ENCODE assay signal across 1 cellular context in genomic region chr15:84734794-84735479, GRCh38.
TF ChIP-seq lines count a peak whose summit lies in the region.

No MANE protein-coding gene starts in this region.

TF ChIP-seq in K562, 482 proteins besides CTCF, POLR2A, EP300 and RAD21 (continued from another document):
- TF ChIP-seq MIER1 (IDR thresholded peaks at IDR 0.05; ENCODE audit: low read depth): 0 out of 2 replicates have a peak, but pooled peaks have one; percentile 18
- peak; percentile 67 for TF ChIP-seq GABPA (tag; conservative IDR thresholded peaks at IDR 0.05; ENCODE audit: low read depth)
- 0 out of 2 replicates have a peak, but pooled peaks have one; percentile 26 for TF ChIP-seq GATA2 (CRISPR knock-in tag; IDR thresholded peaks at IDR 0.05)
- TF ChIP-seq ZNF318 (IDR thresholded peaks at IDR 0.05; ENCODE audit: borderline replicate concordance in 1 of 2, low read depth in 1 of 2): peak in 1 of 2 experiments; percentile 60; a peak in 1 of 4 replicates
- peak; percentile 85 for TF ChIP-seq ZNF24 (IDR thresholded peaks at IDR 0.05)
- peak; percentile 84 for TF ChIP-seq ZNF316 (IDR thresholded peaks at IDR 0.05)
- peak; percentile 65 for TF ChIP-seq ZBTB40 (IDR thresholded peaks at IDR 0.05)
- no peak for TF ChIP-seq ZBTB40 (CRISPR knock-in tag; IDR thresholded peaks at IDR 0.05)
- no peak for TF ChIP-seq ZNF699 (CRISPR knock-in tag; IDR thresholded peaks at IDR 0.05; ENCODE audit: insufficient replicate concordance)
- peak; percentile 60; the same call in 1 of the 2 replicates for TF ChIP-seq MTA3 (IDR thresholded peaks at IDR 0.05; ENCODE audit: borderline replicate concordance)
- TF ChIP-seq CBFA2T3 (IDR thresholded peaks at IDR 0.05): peak; percentile 73
- no peak for TF ChIP-seq HIVEP1 (CRISPR knock-in tag; IDR thresholded peaks at IDR 0.05)
